15 cellular contexts compared by ENCODE assay signal in the genomic region with DNA sequence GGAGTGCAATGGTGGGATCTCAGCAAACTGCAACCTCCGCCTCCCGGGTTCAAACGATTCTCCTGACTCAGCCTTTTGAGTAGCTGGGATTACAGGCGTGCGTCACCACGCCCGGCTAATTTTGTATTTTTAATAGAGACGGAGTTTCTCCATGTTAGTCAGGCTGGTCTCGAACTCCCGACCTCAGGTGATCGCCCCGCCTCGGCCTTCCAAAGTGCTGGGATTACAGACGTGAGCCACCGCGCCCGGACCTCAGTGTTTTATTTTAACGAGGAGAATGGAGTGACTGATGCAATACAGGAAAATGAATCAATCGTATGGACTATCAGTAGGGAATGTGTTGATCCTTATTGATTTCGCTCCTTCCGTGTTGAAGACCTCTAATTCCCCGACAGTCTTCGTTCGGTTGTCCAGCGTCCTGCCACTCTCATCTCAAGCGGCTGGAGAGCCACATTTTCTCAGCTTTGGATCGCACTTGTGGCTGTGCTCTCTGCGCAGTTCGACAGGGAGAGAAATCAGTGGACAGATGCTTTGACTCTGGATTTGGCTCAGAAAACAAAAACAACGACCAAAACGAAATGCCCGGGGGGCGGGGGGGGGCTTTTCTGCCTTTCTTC.
A peak's percentile ranks its signal among the peaks of the same experiment; 100 is the strongest.
DNase-seq lines count a peak whose midpoint lies in the region; ATAC-seq, FAIRE-seq and TF ChIP-seq lines count a peak whose summit lies in the region.
"Had no signal": no experiment of that assay in that cellular context is flagged by ENCODE, and none has a peak within 500 bp of the region (broad histone marks: within the 10 kb centered on the region; RNA-seq: fewer than 3 reads in every experiment).

No MANE protein-coding gene starts in this region.

- H3K27me3 ChIP-seq in bronchial epithelial cell (ENCODE audit: control insufficient read depth, insufficient read depth, low read length), result peaks cover 2% of the 10 kb centered on the region
- H3K27me3 ChIP-seq: Peyer's patch had no signal

- H3K4me3 ChIP-seq in bronchial epithelial cell (ENCODE audit: low read depth, low read length), result peak overlapping the region; percentile 13
- H3K4me3 ChIP-seq: mucosa of descending colon, Peyer's patch, tibial nerve had no signal

- DNase-seq in Daoy (ENCODE audit: low read depth), result peak; percentile 75
- DNase-seq in NCI-H1105 (lab: John Stamatoyannopoulos, UW), result peak; percentile 67
- no peak for DNase-seq in bronchial epithelial cell (ENCODE audit: low read depth)
- DNase-seq in kidney tubule cell (ENCODE audit: low spot score), result peak; percentile 47
- no peak for DNase-seq in substantia nigra (lab: John Stamatoyannopoulos, UW)
- no peak for DNase-seq in anterior cingulate cortex (lab: John Stamatoyannopoulos, UW)
- DNase-seq: activated T-cell treated with anti-CD3 and anti-CD28 coated beads, Interleukin-2, amount 50 U/mL, for 1 hour; head of caudate nucleus; mucosa of descending colon; NCI-H1436; Peyer's patch had no signal

- no peak for FAIRE-seq in bronchial epithelial cell (lab: Jason Lieb, UNC)
- FAIRE-seq: colon had no signal

- no peak for ATAC-seq in GM21528 (IDR thresholded peaks at IDR 0.05; ENCODE audit: low FRiP score, unreplicated experiment)
- ATAC-seq in GM19023 (IDR thresholded peaks at IDR 0.05; ENCODE audit: unreplicated experiment), result no peak
- ATAC-seq: mucosa of descending colon had no signal

- no peak for TF ChIP-seq CTCF in bronchial epithelial cell (IDR thresholded peaks at IDR 0.05; ENCODE audit: insufficient read depth, low read length, severe bottlenecking)

- no peaks in the 10 kb centered on the region for H3K36me3 ChIP-seq in bronchial epithelial cell (ENCODE audit: control insufficient read depth, insufficient read depth, low read length)
- H3K36me3 ChIP-seq: Peyer's patch, tibial nerve had no signal

- no peak overlapping the region for H3K27ac ChIP-seq in substantia nigra (ENCODE audit: low read depth, low read length, poor library complexity, severe bottlenecking)
- H3K27ac ChIP-seq: Peyer's patch, tibial nerve had no signal

Comparison
In these comparisons a context has a peak if more than half of its experiments do, and no peak if none do; other contexts are left out.
1. DNase-seq: peak in Daoy (single experiment), NCI-H1105 (single experiment) and kidney tubule cell (single experiment); none in bronchial epithelial cell (single experiment), substantia nigra (0 of 49) and anterior cingulate cortex (0 of 58).